ENCODE assay signal across 8 cellular contexts in the genomic region with DNA sequence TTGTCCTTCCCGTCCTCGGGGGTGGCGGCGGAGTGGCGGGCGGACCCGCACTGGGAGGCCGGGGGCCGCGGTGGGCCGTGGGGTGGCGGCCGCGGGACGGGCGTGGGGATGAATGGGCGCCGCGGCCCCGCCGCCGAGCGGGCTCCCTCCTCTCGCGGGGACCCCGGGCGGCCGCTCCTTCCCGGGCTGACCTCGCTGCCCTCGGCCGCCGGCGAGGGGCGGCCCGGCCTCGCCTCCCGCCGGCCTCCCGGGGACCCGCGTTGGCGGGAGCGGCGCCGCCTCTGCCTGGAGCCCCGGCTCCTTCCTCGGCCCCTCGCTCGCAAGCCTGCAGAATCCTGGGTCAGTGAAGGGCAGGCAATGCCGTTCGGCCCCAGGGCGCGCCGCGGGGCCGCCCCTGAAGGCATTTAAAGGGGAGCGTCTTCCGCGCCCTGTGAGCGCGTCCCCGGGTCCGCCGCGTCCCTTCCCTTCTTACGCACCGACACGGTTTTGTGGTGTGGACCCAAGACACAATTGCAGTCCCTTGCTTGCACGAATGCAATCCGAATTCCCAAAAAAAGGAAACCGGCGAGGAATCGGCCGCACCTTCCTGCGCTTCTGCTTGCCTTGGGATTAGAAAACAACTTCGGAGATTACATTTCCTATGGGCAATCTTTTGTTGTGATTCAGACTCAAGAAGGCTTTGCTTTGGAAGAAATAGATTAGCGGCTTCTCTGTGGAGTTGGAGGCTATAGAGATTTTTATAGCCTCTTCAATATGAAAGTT. TPM values are rescaled to one million over a fixed set of nuclear protein-coding genes. Genes with fewer than 3 reads are reported as not detected.
DNase-seq lines count a peak whose midpoint lies in the region; ATAC-seq, FAIRE-seq and TF ChIP-seq lines count a peak whose summit lies in the region.

No MANE protein-coding gene starts in this region.

- peak overlapping the region; percentile 89 for H3K9ac ChIP-seq in HUES6 (ENCODE audit: low read length)

- H3K36me3 Mint-ChIP-seq in activated CD8-positive, alpha-beta T cell treated with anti-CD3 and anti-CD28 coated beads for 36 hours (ENCODE audit: low read depth), result no peaks in the 10 kb centered on the region
- no peaks in the 10 kb centered on the region for H3K36me3 Mint-ChIP-seq in mesothelial cell of epicardium

- no peak for ATAC-seq in activated CD8-positive, alpha-beta T cell treated with anti-CD3 and anti-CD28 coated beads for 36 hours
- ATAC-seq in GM18517 (IDR thresholded peaks at IDR 0.05; ENCODE audit: unreplicated experiment), result no peak

- peak overlapping the region; percentile 81 for H3K4me3 Mint-ChIP-seq in activated CD8-positive, alpha-beta T cell treated with anti-CD3 and anti-CD28 coated beads for 36 hours
- peak overlapping the region; percentile 93 for H3K4me3 Mint-ChIP-seq in mesothelial cell of epicardium

- H3K36me3 ChIP-seq in HUES6 (ENCODE audit: control insufficient read depth, insufficient read depth, low read length), result no peaks in the 10 kb centered on the region
- no peaks in the 10 kb centered on the region for H3K36me3 ChIP-seq in tibial artery

- no peak for TF ChIP-seq CTCF in activated CD8-positive, alpha-beta T cell treated with anti-CD3 and anti-CD28 coated beads for 36 hours (IDR thresholded peaks at IDR 0.05)
- no peak for TF ChIP-seq CTCF in epithelial cell of esophagus (IDR thresholded peaks at IDR 0.05; ENCODE audit: insufficient read depth, low read depth, low read length, missing control alignments)
- TF ChIP-seq CTCF in mesothelial cell of epicardium (IDR thresholded peaks at IDR 0.05; ENCODE audit: unreplicated experiment), result no peak
- TF ChIP-seq CTCF in tibial artery (IDR thresholded peaks at IDR 0.05), result no peak
- TF ChIP-seq CTCF in D721Med (IDR thresholded peaks at IDR 0.05; ENCODE audit: insufficient read depth, missing control alignments), result no peak

- H3K27me3 Mint-ChIP-seq in activated CD8-positive, alpha-beta T cell treated with anti-CD3 and anti-CD28 coated beads for 36 hours, result peaks cover 17% of the 10 kb centered on the region
- no peaks in the 10 kb centered on the region for H3K27me3 Mint-ChIP-seq in mesothelial cell of epicardium (ENCODE audit: low read depth)

- H3K4me1 ChIP-seq in HUES6 (ENCODE audit: control insufficient read depth, insufficient read depth, low read length), result peaks cover 16% of the 10 kb centered on the region
- H3K4me1 ChIP-seq in tibial artery, result peaks cover 0 to 38% (median 22%) of the 10 kb centered on the region in 4 donors

- no peak overlapping the region for H3K27ac Mint-ChIP-seq in activated CD8-positive, alpha-beta T cell treated with anti-CD3 and anti-CD28 coated beads for 36 hours
- H3K27ac Mint-ChIP-seq in mesothelial cell of epicardium, result peak overlapping the region; percentile 89

- DNase-seq in Caki2 (ENCODE audit: low read depth) (peak; percentile 42), epithelial cell of esophagus (ENCODE audit: low read depth) (peak; percentile 29), mesothelial cell of epicardium (ENCODE audit: low spot score in 2 of 2, unreplicated experiment in 2 of 2) (peak; percentile 29 to 55), tibial artery (peak; percentile 30 to 71), D721Med (ENCODE audit: insufficient read length, low spot score) (no peak)
- peak; percentile 32 for DNase-seq in activated CD8-positive, alpha-beta T cell treated with anti-CD3 and anti-CD28 coated beads for 36 hours

- no peaks in the 10 kb centered on the region for H3K9me3 ChIP-seq in HUES6 (ENCODE audit: control insufficient read depth, insufficient read depth, low read depth, low read length)
- H3K9me3 ChIP-seq in tibial artery, result no peaks in the 10 kb centered on the region

- H3K4me1 Mint-ChIP-seq in activated CD8-positive, alpha-beta T cell treated with anti-CD3 and anti-CD28 coated beads for 36 hours (ENCODE audit: low read depth), result peaks cover 20% of the 10 kb centered on the region
- peaks cover 23% of the 10 kb centered on the region for H3K4me1 Mint-ChIP-seq in mesothelial cell of epicardium

- intact Hi-C loops in activated CD8-positive, alpha-beta T cell treated with anti-CD3 and anti-CD28 coated beads for 36 hours (cut with micrococcal nuclease), result loop anchor here (10.0 kb wide), 1 partner anchor 252 kb away; no protein-coding TSS in a partner anchor
- intact Hi-C loops in tibial artery (cut with DNase I; ENCODE audit: low total_unique reads), result loop anchor here (5.0 to 10.0 kb wide), 2 partner anchors 161 to 252 kb away; no protein-coding TSS in a partner anchor

- in situ Hi-C loops in Caki2 (cut with HindIII; ENCODE audit: low pct_unique_long_range_greater_than_20kb, low sequenced_read_pairs), result no loop called here

- no peaks in the 10 kb centered on the region for H3K9me3 Mint-ChIP-seq in activated CD8-positive, alpha-beta T cell treated with anti-CD3 and anti-CD28 coated beads for 36 hours
- no peaks in the 10 kb centered on the region for H3K9me3 Mint-ChIP-seq in mesothelial cell of epicardium

- FAIRE-seq in D721Med (lab: Jason Lieb, UNC), result no peak

- H3K4me3 ChIP-seq in HUES6 (ENCODE audit: low read depth, low read length) (peak overlapping the region; percentile 77), epithelial cell of esophagus (ENCODE audit: low read length) (peak overlapping the region; percentile 97), tibial artery (peak overlapping the region; percentile 94 to 97)

- CTCF ChIA-PET in activated CD8-positive, alpha-beta T cell treated with anti-CD3 and anti-CD28 coated beads for 36 hours (lab: Charles Lee), result no interaction called here

- H3K27me3 ChIP-seq in HUES6 (ENCODE audit: control insufficient read depth, insufficient read depth, low read length), result no peaks in the 10 kb centered on the region
- no peaks in the 10 kb centered on the region for H3K27me3 ChIP-seq in tibial artery

- peak overlapping the region; percentile 33; the same call in 1 of the 2 replicates for H3K27ac ChIP-seq in HUES6 (ENCODE audit: low read depth, low read length)
- H3K27ac ChIP-seq in tibial artery, result peak overlapping the region; percentile 89 to 90

- POLR2A ChIA-PET in activated CD8-positive, alpha-beta T cell treated with anti-CD3 and anti-CD28 coated beads for 36 hours (lab: Charles Lee), result no interaction called here

RNA-seq across cellular contexts. Expression of a gene that starts 0.8 kb away (rescaled TPM):
- total RNA-seq in Caki2 (2014; rRNA removed; shearing (Covaris generic); ENCODE audit: low replicate concordance), result 21.6 and 36.1 TPM in 2 replicates
- 1 to 10 TPM; 4.4 to 4.7 TPM for total RNA-seq in activated CD8-positive, alpha-beta T cell treated with anti-CD3 and anti-CD28 coated beads for 36 hours
- total RNA-seq in mesothelial cell of epicardium, result 66.6 to 77.5 TPM (median 74.3 TPM) in 3 replicates

RNA-seq across cellular contexts. Expression of a gene that starts 1.5 kb away (rescaled TPM):
- total RNA-seq in Caki2 (2014; rRNA removed; shearing (Covaris generic); ENCODE audit: low replicate concordance), result 10.2 and 19.8 TPM in 2 replicates
- total RNA-seq in activated CD8-positive, alpha-beta T cell treated with anti-CD3 and anti-CD28 coated beads for 36 hours, result 10 to 100 TPM; 30.1 to 33.2 TPM
- 63.0 to 68.3 TPM (median 65.1 TPM) in 3 replicates for total RNA-seq in mesothelial cell of epicardium

RNA-seq across cellular contexts. Expression of a gene that starts 54.6 kb away (rescaled TPM):
- 44.7 and 63.5 TPM in 2 replicates for total RNA-seq in Caki2 (2014; rRNA removed; shearing (Covaris generic); ENCODE audit: low replicate concordance)
- 10 to 100 TPM; 36.8 to 41.5 TPM for total RNA-seq in activated CD8-positive, alpha-beta T cell treated with anti-CD3 and anti-CD28 coated beads for 36 hours
- 16.4 to 21.8 TPM (median 20.0 TPM) in 3 replicates for total RNA-seq in mesothelial cell of epicardium
